ENCODE assay signal across 15 cellular contexts in the genomic region with DNA sequence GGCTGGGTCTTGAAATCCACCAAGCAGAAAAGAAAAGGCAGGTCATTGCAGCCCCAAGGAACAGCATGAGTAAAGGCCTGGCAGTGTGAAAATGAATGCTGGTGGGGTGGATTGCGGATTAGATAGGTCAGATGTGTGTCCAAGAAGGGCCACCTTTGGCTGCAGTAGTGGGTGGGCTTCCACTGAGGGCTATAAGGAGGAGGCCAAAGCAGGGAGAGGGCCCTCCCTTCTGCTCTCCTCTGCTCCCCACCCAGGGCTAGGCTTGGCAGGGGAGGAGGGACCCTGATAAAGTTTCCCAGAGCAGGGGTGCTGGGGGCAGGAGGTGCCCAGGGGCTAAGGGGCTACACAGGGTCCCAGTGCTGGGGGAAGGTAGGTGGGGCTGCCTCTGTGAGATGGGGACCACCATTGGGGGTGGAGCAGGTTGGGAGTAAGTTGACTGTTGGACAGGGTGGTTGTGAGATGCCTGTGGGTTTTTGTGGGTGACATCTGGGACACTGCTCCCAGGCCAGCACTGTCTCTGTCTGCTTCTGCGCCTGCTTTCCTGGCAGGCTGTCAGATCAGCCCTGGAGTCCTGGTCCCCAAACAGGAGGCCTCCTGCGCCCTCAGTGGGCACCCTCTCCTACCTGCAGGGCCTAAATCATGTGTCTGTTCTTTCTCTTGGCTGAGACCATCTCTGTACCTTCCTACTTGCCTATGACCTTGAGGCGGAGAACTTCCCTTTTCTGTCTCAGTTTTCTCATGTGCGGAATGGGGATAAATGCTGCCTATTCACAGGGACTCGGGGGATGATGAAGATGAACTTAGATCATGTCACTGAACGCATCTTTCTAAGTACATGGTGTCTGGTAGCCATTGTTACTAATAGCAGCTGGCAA. TPM values are rescaled to one million over a fixed set of nuclear protein-coding genes. Genes with fewer than 3 reads are reported as not detected.
A peak's percentile ranks its signal among the peaks of the same experiment; 100 is the strongest.
DNase-seq lines count a peak whose midpoint lies in the region; ATAC-seq and TF ChIP-seq lines count a peak whose summit lies in the region.
"Had no signal": no experiment of that assay in that cellular context is flagged by ENCODE, and none has a peak within 500 bp of the region (broad histone marks: within the 10 kb centered on the region; RNA-seq: fewer than 3 reads in every experiment).

No MANE protein-coding gene starts in this region.

- TF ChIP-seq CTCF in suprapubic skin (IDR thresholded peaks at IDR 0.05), result no peak

- H3K4me3 Mint-ChIP-seq in central memory CD8-positive, alpha-beta T cell, result peak overlapping the region; percentile 84
- peak overlapping the region; percentile 3 to 90 (median 64) for H3K4me3 Mint-ChIP-seq in naive thymus-derived CD8-positive, alpha-beta T cell

- TF ChIP-seq EP300 in suprapubic skin (IDR thresholded peaks at IDR 0.05), result no peak

- POLR2A ChIA-PET in naive thymus-derived CD8-positive, alpha-beta T cell (lab: Charles Lee), result interaction anchor here (2.3 kb wide), 1 partner anchor 14 kb away, joined by 25 read pairs; no protein-coding TSS in a partner anchor

- H3K36me3 ChIP-seq in suprapubic skin, result no peaks in the 10 kb centered on the region
- H3K36me3 ChIP-seq: spleen had no signal

- ATAC-seq in central memory CD8-positive, alpha-beta T cell (replicated peaks; ENCODE audit: extremely low read depth, poor library complexity, severe bottlenecking), result no peak
- no peak for ATAC-seq in naive thymus-derived CD8-positive, alpha-beta T cell

- peaks cover 7% of the 10 kb centered on the region for H3K36me3 Mint-ChIP-seq in central memory CD8-positive, alpha-beta T cell (ENCODE audit: insufficient read depth)
- no peaks in the 10 kb centered on the region for H3K36me3 Mint-ChIP-seq in naive thymus-derived CD8-positive, alpha-beta T cell

- 80% methylated on average over 7 of the region's 7 CpGs for WGBS in suprapubic skin

- H3K4me1 ChIP-seq in suprapubic skin, result peaks cover 41% of the 10 kb centered on the region

- H3K9me3 Mint-ChIP-seq in central memory CD8-positive, alpha-beta T cell, result no peaks in the 10 kb centered on the region
- H3K9me3 Mint-ChIP-seq in naive thymus-derived CD8-positive, alpha-beta T cell, result no peaks in the 10 kb centered on the region

- no peak overlapping the region for H3K4me3 ChIP-seq in suprapubic skin
- H3K4me3 ChIP-seq: spleen had no signal

- peaks cover 31% of the 10 kb centered on the region for H3K4me1 Mint-ChIP-seq in central memory CD8-positive, alpha-beta T cell
- H3K4me1 Mint-ChIP-seq in naive thymus-derived CD8-positive, alpha-beta T cell, result peaks cover 30 to 63% (median 51%) of the 10 kb centered on the region in 4 donors

- H3K27me3 Mint-ChIP-seq in central memory CD8-positive, alpha-beta T cell, result no peaks in the 10 kb centered on the region
- no peaks in the 10 kb centered on the region for H3K27me3 Mint-ChIP-seq in naive thymus-derived CD8-positive, alpha-beta T cell

- H3K27me3 ChIP-seq in suprapubic skin, result no peaks in the 10 kb centered on the region
- H3K27me3 ChIP-seq: spleen had no signal

- no peak overlapping the region for H3K27ac Mint-ChIP-seq in central memory CD8-positive, alpha-beta T cell (ENCODE audit: low read depth)
- peak overlapping the region; percentile 16 to 88 (median 70) for H3K27ac Mint-ChIP-seq in naive thymus-derived CD8-positive, alpha-beta T cell

- TF ChIP-seq POLR2A in suprapubic skin (IDR thresholded peaks at IDR 0.05), result no peak

- peak; percentile 46 for DNase-seq in activated CD8-positive, alpha-beta memory T cell treated with anti-CD3 and anti-CD28 coated beads, Interleukin-2, amount 50 U/mL, for 48 hours
- DNase-seq in activated CD8-positive, alpha-beta memory T cell treated with anti-CD3 and anti-CD28 coated beads for 24 hours, result no peak
- no peak for DNase-seq in central memory CD8-positive, alpha-beta T cell (ENCODE audit: low spot score in 2 of 2)
- DNase-seq in naive thymus-derived CD8-positive, alpha-beta T cell, result no peak
- DNase-seq in suprapubic skin (ENCODE audit: low spot score in 2 of 2) (peak; percentile 47 to 62), middle frontal gyrus (ENCODE audit: extremely low spot score, low spot score) (no peak), NCI-H524 (lab: John Stamatoyannopoulos, UW) (no peak), Ammon's horn (ENCODE audit: low spot score) (no peak)
- DNase-seq: activated CD4-positive, alpha-beta T cell treated with anti-CD3 and anti-CD28 coated beads, Interleukin-2, amount 50 U/mL, for 1 hour; activated effector memory CD4-positive, alpha-beta T cell treated with Interleukin-2 at 50 U/mL for 16 hours; DMS153; NCI-H2029; nucleus accumbens; spleen had no signal

- no peaks in the 10 kb centered on the region for H3K9me3 ChIP-seq in suprapubic skin
- H3K9me3 ChIP-seq: spleen had no signal

- H3K27ac ChIP-seq in suprapubic skin, result no peak overlapping the region
- H3K27ac ChIP-seq: spleen had no signal

RNA-seq across cellular contexts. Expression of a gene that starts 1.9 kb away (rescaled TPM):
- total RNA-seq in naive thymus-derived CD8-positive, alpha-beta T cell, result 1 to 10 TPM; 9.5 to 9.9 TPM
- polyA plus RNA-seq in naive thymus-derived CD8-positive, alpha-beta T cell, result 10 to 100 TPM in 1 of 3 donors, 1 to 10 TPM in 2; 6.2 to 13.1 (median 7.5) TPM
- total RNA-seq in suprapubic skin, result 1 to 10 TPM in 3 of 4 donors, under 1 TPM in 1; 0.87 to 2.0 (median 1.1) TPM

RNA-seq across cellular contexts. Expression of a gene that starts 33.9 kb away (rescaled TPM):
- 1 to 10 TPM in 1 of 2 experiments, not detected in 1; 1.1 TPM for total RNA-seq in naive thymus-derived CD8-positive, alpha-beta T cell
- polyA plus RNA-seq in naive thymus-derived CD8-positive, alpha-beta T cell, result not detected
- total RNA-seq in suprapubic skin, result 1 to 10 TPM in 1 of 4 donors, not detected in 3; 9.6 TPM
- total RNA-seq: kidney epithelial cell had no signal

RNA-seq across cellular contexts. Expression of a gene that starts 34.5 kb away (rescaled TPM):
- not detected for total RNA-seq in naive thymus-derived CD8-positive, alpha-beta T cell
- polyA plus RNA-seq in naive thymus-derived CD8-positive, alpha-beta T cell, result not detected
- not detected for total RNA-seq in suprapubic skin
- total RNA-seq: kidney epithelial cell, spleen had no signal
- polyA plus RNA-seq: spleen had no signal

RNA-seq across cellular contexts. Expression of a gene that starts 59.3 kb away (rescaled TPM):
- under 1 TPM; 0.18 to 0.30 TPM for total RNA-seq in naive thymus-derived CD8-positive, alpha-beta T cell
- not detected for polyA plus RNA-seq in naive thymus-derived CD8-positive, alpha-beta T cell
- 1 to 10 TPM in 3 of 4 donors, under 1 TPM in 1; 0.34 to 2.4 (median 2.0) TPM for total RNA-seq in suprapubic skin

Comparison
In these comparisons a context has a peak if more than half of its experiments do, and no peak if none do; other contexts are left out.
1. DNase-seq: peak in activated CD8-positive, alpha-beta memory T cell treated with anti-CD3 and anti-CD28 coated beads, Interleukin-2, amount 50 U/mL, for 48 hours (single experiment) and suprapubic skin (2 of 2); none in activated CD8-positive, alpha-beta memory T cell treated with anti-CD3 and anti-CD28 coated beads for 24 hours (single experiment), central memory CD8-positive, alpha-beta T cell (0 of 2), naive thymus-derived CD8-positive, alpha-beta T cell (0 of 10), middle frontal gyrus (single experiment), NCI-H524 (0 of 2) and Ammon's horn (single experiment).